Comparison of ENCODE assay signal across 18 cellular contexts in genomic region chr17:37083461-37083860, GRCh38.
A peak's percentile ranks its signal among the peaks of the same experiment; 100 is the strongest.
DNase-seq lines count a peak whose midpoint lies in the region; ATAC-seq and TF ChIP-seq lines count a peak whose summit lies in the region.
"Had no signal": no experiment of that assay in that cellular context is flagged by ENCODE, and none has a peak within 500 bp of the region (broad histone marks: within the 10 kb centered on the region; RNA-seq: fewer than 3 reads in every experiment).

No MANE protein-coding gene starts in this region.

- TF ChIP-seq CTCF in natural killer cell (IDR thresholded peaks at IDR 0.05) = no peak

- H3K27ac Mint-ChIP-seq in natural killer cell (peak overlapping the region; percentile 56 to 62), T-helper 17 cell (peak overlapping the region; percentile 16)
- H3K27ac Mint-ChIP-seq in natural killer cell treated with Interleukin-12 subunit alpha and Interleukin-12 subunit beta and Interleukin-15 and Interleukin-18, amount 100 ng/mL, for 72 hours = no peak overlapping the region
- H3K27ac Mint-ChIP-seq in stimulated activated naive B cell treated with anti-CD40 and anti-IgM and Interleukin-4, amounts not matched to agents 10 μg/mL and 1 μg/mL and 100 μg/mL, for 72 hours = peak overlapping the region; percentile 37

- DNase-seq in natural killer cell = no peak
- no peak for DNase-seq in natural killer cell treated with Interleukin-12 subunit alpha and Interleukin-12 subunit beta and Interleukin-15 and Interleukin-18, amount 100 ng/mL, for 72 hours (ENCODE audit: low spot score)
- no peak for DNase-seq in T-helper 17 cell
- DNase-seq in iPS-NIHi7 (ENCODE audit: extremely low spot score) = peak; percentile 10
- DNase-seq in stimulated activated naive B cell treated with anti-CD40 and anti-IgM and Interleukin-4, amounts not matched to agents 10 μg/mL and 1 μg/mL and 100 μg/mL, for 72 hours = no peak
- no peak for DNase-seq in GM19240 (ENCODE audit: insufficient read length, low spot score)
- no peak for DNase-seq in mucosa of gallbladder (ENCODE audit: low spot score)
- DNase-seq in stimulated activated CD4-positive, alpha-beta T cell treated with anti-CD3 and anti-CD28 coated beads, Interleukin-1b, Interleukin-23, amount 100 ng/mL, for 48 hours = no peak
- DNase-seq: CD4-positive, alpha-beta memory T cell; DMS53; NCI-H1105 treated with DMSO at 0.1 percent for 48 hours; NCI-H1694; NCI-H2081 treated with DMSO at 0.1 percent for 48 hours; NCI-H69; SW 1271 had no signal

- H3K27me3 Mint-ChIP-seq in natural killer cell (ENCODE audit: low read depth in 2 of 2) (no peaks in the 10 kb centered on the region), T-helper 17 cell (no peaks in the 10 kb centered on the region)
- no peaks in the 10 kb centered on the region for H3K27me3 Mint-ChIP-seq in natural killer cell treated with Interleukin-12 subunit alpha and Interleukin-12 subunit beta and Interleukin-15 and Interleukin-18, amount 100 ng/mL, for 72 hours
- no peaks in the 10 kb centered on the region for H3K27me3 Mint-ChIP-seq in stimulated activated naive B cell treated with anti-CD40 and anti-IgM and Interleukin-4, amounts not matched to agents 10 μg/mL and 1 μg/mL and 100 μg/mL, for 72 hours
- H3K27me3 Mint-ChIP-seq: CD4-positive, alpha-beta memory T cell had no signal

- no peak for ATAC-seq in natural killer cell
- no peak for ATAC-seq in natural killer cell treated with Interleukin-12 subunit alpha and Interleukin-12 subunit beta and Interleukin-15 and Interleukin-18, amount 100 ng/mL, for 72 hours
- no peak for ATAC-seq in T-helper 17 cell
- ATAC-seq in stimulated activated naive B cell treated with anti-CD40 and anti-IgM and Interleukin-4, amounts not matched to agents 10 μg/mL and 1 μg/mL and 100 μg/mL, for 72 hours (replicated peaks) = no peak

- H3K36me3 Mint-ChIP-seq in natural killer cell (peaks cover 8% of the 10 kb centered on the region), T-helper 17 cell (ENCODE audit: low read depth) (peaks cover 2% of the 10 kb centered on the region)
- peaks cover 12% of the 10 kb centered on the region for H3K36me3 Mint-ChIP-seq in natural killer cell treated with Interleukin-12 subunit alpha and Interleukin-12 subunit beta and Interleukin-15 and Interleukin-18, amount 100 ng/mL, for 72 hours
- H3K36me3 Mint-ChIP-seq in stimulated activated naive B cell treated with anti-CD40 and anti-IgM and Interleukin-4, amounts not matched to agents 10 μg/mL and 1 μg/mL and 100 μg/mL, for 72 hours = peaks cover 39 to 55% of the 10 kb centered on the region in 2 donors

- no peaks in the 10 kb centered on the region for H3K9me3 ChIP-seq in T-helper 17 cell (ENCODE audit: control insufficient read depth, low read length, poor library complexity, severe bottlenecking)
- H3K9me3 ChIP-seq: A549, HAP-1, SJSA1 had no signal

- intact Hi-C loops in natural killer cell (cut with micrococcal nuclease) = no loop called here

- H3K9me3 Mint-ChIP-seq in natural killer cell = peaks cover 0 to 4% of the 10 kb centered on the region in 2 donors
- H3K9me3 Mint-ChIP-seq in natural killer cell treated with Interleukin-12 subunit alpha and Interleukin-12 subunit beta and Interleukin-15 and Interleukin-18, amount 100 ng/mL, for 72 hours = peaks cover 5% of the 10 kb centered on the region
- peaks cover 6% of the 10 kb centered on the region in 2 donors for H3K9me3 Mint-ChIP-seq in stimulated activated naive B cell treated with anti-CD40 and anti-IgM and Interleukin-4, amounts not matched to agents 10 μg/mL and 1 μg/mL and 100 μg/mL, for 72 hours

- no peak overlapping the region for H3K4me3 Mint-ChIP-seq in natural killer cell
- H3K4me3 Mint-ChIP-seq in natural killer cell treated with Interleukin-12 subunit alpha and Interleukin-12 subunit beta and Interleukin-15 and Interleukin-18, amount 100 ng/mL, for 72 hours = no peak overlapping the region
- H3K4me3 Mint-ChIP-seq in T-helper 17 cell = no peak overlapping the region
- H3K4me3 Mint-ChIP-seq in stimulated activated naive B cell treated with anti-CD40 and anti-IgM and Interleukin-4, amounts not matched to agents 10 μg/mL and 1 μg/mL and 100 μg/mL, for 72 hours = no peak overlapping the region
- H3K4me3 Mint-ChIP-seq: CD4-positive, alpha-beta memory T cell had no signal

- H3K4me1 Mint-ChIP-seq in natural killer cell (peaks cover 62 to 65% of the 10 kb centered on the region in 2 donors), T-helper 17 cell (peaks cover 13% of the 10 kb centered on the region)
- H3K4me1 Mint-ChIP-seq in natural killer cell treated with Interleukin-12 subunit alpha and Interleukin-12 subunit beta and Interleukin-15 and Interleukin-18, amount 100 ng/mL, for 72 hours (ENCODE audit: low read depth in 2 of 2) = peaks cover 45 to 61% of the 10 kb centered on the region in 2 donors
- no peaks in the 10 kb centered on the region for H3K4me1 Mint-ChIP-seq in stimulated activated naive B cell treated with anti-CD40 and anti-IgM and Interleukin-4, amounts not matched to agents 10 μg/mL and 1 μg/mL and 100 μg/mL, for 72 hours

Comparison
In these comparisons a context has a peak if more than half of its experiments do, and no peak if none do; other contexts are left out.
1. H3K27ac Mint-ChIP-seq: peak in natural killer cell (2 of 2), T-helper 17 cell (single experiment) and stimulated activated naive B cell treated with anti-CD40 and anti-IgM and Interleukin-4, amounts not matched to agents 10 μg/mL and 1 μg/mL and 100 μg/mL, for 72 hours (single experiment); none in natural killer cell treated with Interleukin-12 subunit alpha and Interleukin-12 subunit beta and Interleukin-15 and Interleukin-18, amount 100 ng/mL, for 72 hours (0 of 2).